8 cellular contexts compared by ENCODE assay signal in the genomic region with DNA sequence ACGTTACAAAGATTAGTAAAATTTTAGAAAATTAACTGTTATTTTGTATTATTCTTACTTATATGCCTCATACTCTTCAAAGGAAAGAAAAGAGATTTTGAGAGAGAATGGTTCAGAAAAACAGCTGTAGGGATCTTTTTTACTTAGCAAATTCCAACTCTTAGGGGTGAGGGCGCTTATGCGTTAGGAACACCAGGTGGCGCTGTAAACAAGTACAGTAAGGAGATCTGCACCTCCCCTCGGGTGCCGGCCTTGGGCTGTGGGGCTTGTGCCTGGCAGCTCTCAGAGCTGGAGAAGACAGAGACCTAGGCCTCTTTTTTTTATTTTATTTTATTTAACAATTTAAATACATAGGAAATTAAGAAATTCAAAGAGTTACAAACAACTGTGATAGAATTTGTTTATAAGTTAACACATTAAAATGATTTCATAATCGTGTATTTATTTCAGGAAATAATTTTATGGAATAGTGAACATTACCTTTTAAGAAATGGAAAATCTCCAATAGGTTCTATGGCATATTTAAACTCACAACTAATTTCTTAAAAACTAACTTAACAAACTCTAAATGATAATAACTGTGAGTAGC. TPM values are rescaled to one million over a fixed set of nuclear protein-coding genes. Genes with fewer than 3 reads are reported as not detected.
DNase-seq lines count a peak whose midpoint lies in the region; ATAC-seq and TF ChIP-seq lines count a peak whose summit lies in the region.

No MANE protein-coding gene starts in this region.

- H3K4me1 Mint-ChIP-seq in osteocyte (ENCODE audit: unreplicated experiment), result peaks cover 5% of the 10 kb centered on the region

- no peaks in the 10 kb centered on the region for H3K79me2 ChIP-seq in GM23248 (ENCODE audit: insufficient read depth)

- peak; percentile 83 for ATAC-seq in RWPE2 (ENCODE audit: low read depth)

- no peak overlapping the region for H3K27ac Mint-ChIP-seq in osteocyte (ENCODE audit: unreplicated experiment)

- peaks cover 18% of the 10 kb centered on the region for H3K27me3 Mint-ChIP-seq in osteocyte (ENCODE audit: unreplicated experiment)

- H3K27me3 ChIP-seq in GM23248 (replicated peaks; ENCODE audit: insufficient read depth) (no peaks in the 10 kb centered on the region; the same call in 1 of the 2 replicates), RWPE2 (ENCODE audit: insufficient read depth, poor library complexity, severe bottlenecking) (no peaks in the 10 kb centered on the region), transverse colon (peaks cover 17% of the 10 kb centered on the region)

- H3K4me2 ChIP-seq in GM23248 (ENCODE audit: unreplicated experiment), result no peak overlapping the region

- no peaks in the 10 kb centered on the region for H3K9me3 ChIP-seq in GM23248 (ENCODE audit: low read depth)
- H3K9me3 ChIP-seq in RWPE2 (ENCODE audit: severe bottlenecking), result no peaks in the 10 kb centered on the region
- no peaks in the 10 kb centered on the region for H3K9me3 ChIP-seq in transverse colon

- TF ChIP-seq EP300 in transverse colon (IDR thresholded peaks at IDR 0.05; ENCODE audit: low read depth), result no peak

- H3K36me3 ChIP-seq in GM23248 (ENCODE audit: low read depth) (no peaks in the 10 kb centered on the region), RWPE2 (ENCODE audit: low read depth) (no peaks in the 10 kb centered on the region), transverse colon (no peaks in the 10 kb centered on the region)

- H3F3A ChIP-seq in GM23248 (ENCODE audit: insufficient read depth), result no peaks in the 10 kb centered on the region

- H3K9me3 Mint-ChIP-seq in osteocyte (ENCODE audit: unreplicated experiment), result no peaks in the 10 kb centered on the region

- H3K36me3 Mint-ChIP-seq in osteocyte (ENCODE audit: unreplicated experiment), result no peaks in the 10 kb centered on the region

- DNase-seq in G401 (ENCODE audit: low spot score) (peak; percentile 90), GM23248 (peak; percentile 90), RWPE2 (ENCODE audit: low spot score) (no peak), foreskin fibroblast (peak; percentile 80 to 95), osteocyte (ENCODE audit: extremely low spot score, unreplicated experiment) (peak; percentile 89), transverse colon (peak; percentile 73)
- peak; percentile 41 to 44 for DNase-seq in activated T-helper 1 cell treated with anti-CD3 and anti-CD28 coated beads, Interleukin-2, amount 50 U/mL, for 16 hours (ENCODE audit: low read depth in 1 of 2, low spot score in 1 of 2)

- H3K27ac ChIP-seq in GM23248 (no peak overlapping the region), RWPE2 (ENCODE audit: poor library complexity, severe bottlenecking) (no peak overlapping the region), transverse colon (no peak overlapping the region)

- no peak for TF ChIP-seq POLR2A in transverse colon (IDR thresholded peaks at IDR 0.05)

- WGBS in GM23248 (ENCODE audit: low coverage in 1 of 2, low lambda C conversion rate in 2 of 2, missing lambda C conversion rate in 2 of 2), 2 experiments, result 13 to 14% methylated on average over 7 of the region's 7 CpGs
- 12 to 13% methylated on average over 7 of the region's 7 CpGs for WGBS in transverse colon (ENCODE audit: low coverage in 1 of 2), 2 donors

- H3K9me2 ChIP-seq in GM23248 (ENCODE audit: insufficient read depth), result no peaks in the 10 kb centered on the region

- H3K4me3 ChIP-seq in GM23248 (no peak overlapping the region), RWPE2 (ENCODE audit: severe bottlenecking) (no peak overlapping the region), foreskin fibroblast (ENCODE audit: low read depth in 1 of 2, low read length in 2 of 2) (no peak overlapping the region), transverse colon (no peak overlapping the region)

- no peak overlapping the region for H3K9ac ChIP-seq in GM23248

- no peaks in the 10 kb centered on the region for H4K20me1 ChIP-seq in GM23248 (ENCODE audit: insufficient read depth)

- intact Hi-C loops in transverse colon (cut with DNase I; ENCODE audit: low total_unique reads), result loop anchor here (10.0 kb wide), 1 partner anchor 134 kb away; no protein-coding TSS in a partner anchor

- H3K4me3 Mint-ChIP-seq in osteocyte (ENCODE audit: unreplicated experiment), result no peak overlapping the region

- peak; percentile 93 for TF ChIP-seq CTCF in LNCAP (IDR thresholded peaks at IDR 0.05)
- TF ChIP-seq CTCF in RWPE2 (IDR thresholded peaks at IDR 0.05; ENCODE audit: poor library complexity, severe bottlenecking), result peak; percentile 78
- TF ChIP-seq CTCF in foreskin fibroblast (IDR thresholded peaks at IDR 0.05; ENCODE audit: low read depth, low read length), result peak; percentile 87
- TF ChIP-seq CTCF in osteocyte (IDR thresholded peaks at IDR 0.05), result peak; percentile 96
- peak; percentile 65 to 91 (median 86) for TF ChIP-seq CTCF in transverse colon (IDR thresholded peaks at IDR 0.05)

- no peak overlapping the region for H2AFZ ChIP-seq in GM23248

- no peaks in the 10 kb centered on the region for H3K4me1 ChIP-seq in GM23248 (ENCODE audit: insufficient read depth)
- peaks cover 2% of the 10 kb centered on the region for H3K4me1 ChIP-seq in RWPE2 (ENCODE audit: insufficient read depth, poor library complexity, severe bottlenecking)
- H3K4me1 ChIP-seq in transverse colon, result no peaks in the 10 kb centered on the region

- in situ Hi-C loops in G401 (cut with HindIII; ENCODE audit: low sequenced_read_pairs), result no loop called here
- in situ Hi-C loops in GM23248 (cut with MboI), result loop anchor here (25.0 kb wide), 1 partner anchor 427 kb away; no protein-coding TSS in a partner anchor
- in situ Hi-C loops in transverse colon (cut with MboI; ENCODE audit: low pct_ligation_motif_present in 1 of 4, low pct_unique_long_range_greater_than_20kb in 1 of 4, low sequenced_read_pairs in 3 of 4), result loop anchor here in 2 of 4 donors (25.0 kb wide), 2 partner anchors 127 to 452 kb away; no protein-coding TSS in a partner anchor

RNA-seq across cellular contexts. Expression of a gene that starts 32.6 kb away (rescaled TPM):
- total RNA-seq in G401 (2014; rRNA removed; shearing (Covaris generic)), result 9.7 and 13.5 TPM in 2 replicates
- total RNA-seq in GM23248 (2014; rRNA removed; shearing (Covaris generic)), result 12.2 and 16.8 TPM in 2 replicates
- 9.5 TPM in 2 replicates for polyA plus RNA-seq in GM23248 (2016; fragmentation: Nextera tagmentation; extraction: Ambion mirVana)
- total RNA-seq in osteocyte (7.1 and 7.3 TPM in 2 replicates), transverse colon (10 to 100 TPM in 1 of 4 donors, 1 to 10 TPM in 3; 1.1 to 13.7 (median 6.1) TPM)

RNA-seq across cellular contexts. Expression of a gene that starts 54.4 kb away (rescaled TPM):
- total RNA-seq in G401 (2014; rRNA removed; shearing (Covaris generic)), result not detected in 2 replicates
- total RNA-seq in GM23248 (2014; rRNA removed; shearing (Covaris generic)), result 1.3 and 1.6 TPM in 2 replicates
- polyA plus RNA-seq in GM23248 (2016; fragmentation: Nextera tagmentation; extraction: Ambion mirVana), result 0.84 and 0.86 TPM in 2 replicates
- total RNA-seq in osteocyte, result 0.13 TPM in 1 of 2 replicates, not detected in the other
- total RNA-seq in transverse colon, result 10 to 100 TPM; 26.1 to 78.0 (median 44.4) TPM

Comparison
In these comparisons a context has a peak if more than half of its experiments do, and no peak if none do; other contexts are left out.
1. RNA of a gene that starts 54.4 kb away (total RNA-seq): 26.1 to 78.0 TPM in transverse colon; 1.3 to 1.6 TPM in GM23248, 0.13 TPM in osteocyte and not detected in G401; every median in the first group is over 10 times any median in the second.
2. Peak in every context shown above with its lines, with median percentiles within 50 percentile points of each other: CTCF ChIP-seq.